ENCODE assay signal across 35 cellular contexts in the genomic region with DNA sequence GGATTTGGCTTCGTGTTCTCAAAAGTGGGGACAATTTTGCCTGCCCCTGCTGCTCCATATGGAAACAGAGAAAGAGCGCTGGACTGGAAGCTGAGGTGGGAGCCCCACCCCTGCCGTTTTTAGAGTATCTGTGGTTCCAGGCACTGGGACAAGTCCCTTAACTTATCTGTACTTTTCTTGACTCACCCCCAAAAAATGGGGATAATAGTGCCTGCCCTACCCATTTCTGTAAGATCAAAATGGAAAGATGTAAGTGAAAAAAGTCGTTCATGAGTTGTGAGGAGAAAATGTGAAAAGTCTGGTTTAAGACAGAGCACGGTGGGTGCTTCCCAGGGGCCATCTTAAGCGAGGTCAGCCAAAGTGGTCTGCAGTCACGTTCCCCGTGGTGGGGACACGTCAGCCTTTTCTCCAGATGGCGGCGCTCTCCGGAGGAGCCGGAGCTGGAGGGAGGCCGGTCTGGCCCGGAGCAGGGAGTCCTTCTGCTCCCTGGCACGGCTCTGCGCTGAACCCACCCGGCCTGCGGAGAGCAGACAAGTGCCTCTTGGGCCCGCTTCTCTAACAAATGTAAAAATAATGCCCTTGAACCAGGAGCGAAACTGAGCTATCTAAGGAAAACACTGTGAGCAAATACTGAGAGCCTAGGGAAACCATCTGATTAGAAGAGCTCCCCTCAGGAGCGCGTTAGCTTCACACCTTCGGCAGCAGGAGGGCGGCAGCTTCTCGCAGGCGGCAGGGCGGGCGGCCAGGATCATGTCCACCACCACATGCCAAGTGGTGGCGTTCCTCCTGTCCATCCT. TPM values are rescaled to one million over a fixed set of nuclear protein-coding genes. Genes with fewer than 3 reads are reported as not detected.
DNase-seq lines count a peak whose midpoint lies in the region; ATAC-seq, FAIRE-seq and TF ChIP-seq lines count a peak whose summit lies in the region.
"Had no signal": no experiment of that assay in that cellular context is flagged by ENCODE, and none has a peak within 500 bp of the region (broad histone marks: within the 10 kb centered on the region; RNA-seq: fewer than 3 reads in every experiment).

TSS of gene CLDN18 (plus strand) at position 690 of the 797 bp plus-strand sequence. CDS start at position 751, 61 bp downstream.

- H3K9me3 ChIP-seq in right atrium auricular region (no peaks in the 10 kb centered on the region), neuronal stem cell (replicated peaks in 1 of 2; ENCODE audit: control insufficient read depth in 2 of 2, insufficient read depth in 1 of 2, low read depth in 1 of 2, low read length in 2 of 2) (no peaks in the 10 kb centered on the region)
- H3K9me3 ChIP-seq: A549, gastrocnemius medialis, pancreas, SJCRH30, spleen, uterus had no signal

- DNase-seq in right atrium auricular region (ENCODE audit: low spot score) (no peak), Right ventricle myocardium inferior (ENCODE audit: missing footprints) (no peak), fibroblast of the aortic adventitia (ENCODE audit: low read depth) (peak; percentile 60), neuronal stem cell (ENCODE audit: low spot score) (no peak), GM19239 (ENCODE audit: insufficient read length, low spot score) (no peak), KBM-7 (no peak)
- no peak for DNase-seq in activated CD4-positive, alpha-beta memory T cell treated with anti-CD3 and anti-CD28 coated beads, Interleukin-2, amount 10 ng/mL, durations not matched to agents 7 days and 5 days
- no peak for DNase-seq in stimulated activated CD4-positive, alpha-beta T cell treated with anti-CD3 and anti-CD28 coated beads, Interleukin-2, amount 100 ng/mL, for 48 hours
- DNase-seq: activated CD4-positive, alpha-beta T cell treated with anti-CD3 and anti-CD28 coated beads, Interleukin-2, amount 50 U/mL, for 48 hours; activated CD4-positive, CD25-positive, alpha-beta regulatory T cell; activated CD8-positive, alpha-beta memory T cell treated with anti-CD3 and anti-CD28 coated beads, Interleukin-2, amount 50 U/mL, for 4 hours; activated naive CD4-positive, alpha-beta T cell treated with anti-CD3 and anti-CD28 coated beads, Interleukin-2, amount 10 ng/mL, durations not matched to agents 7 days and 5 days; amygdala; caudate nucleus; CD4-positive, alpha-beta memory T cell; cortex of kidney; effector memory CD8-positive, alpha-beta T cell; gastrocnemius medialis; hippocampal formation; NCI-H2171; NCI-H524; nephron progenitor cell; SJCRH30; spleen; substantia nigra; uterus had no signal

- H3K4me1 ChIP-seq in right atrium auricular region (peaks cover 0 to 7% of the 10 kb centered on the region in 2 donors), neuronal stem cell (ENCODE audit: control insufficient read depth in 2 of 2, insufficient read depth in 1 of 2, low read depth in 1 of 2, low read length in 2 of 2) (peaks cover 0 to 3% of the 10 kb centered on the region in 2 donors)
- H3K4me1 ChIP-seq: A549, gastrocnemius medialis, pancreas, SJCRH30, spleen, uterus had no signal

- H2BK120ac ChIP-seq in neuronal stem cell (ENCODE audit: low read depth, low read length) = no peak within 1 kb of the TSS

- intact Hi-C loops in Right ventricle myocardium inferior (cut with DNase I) = no loop called here

- no peak within 1 kb of the TSS for H2BK5ac ChIP-seq in neuronal stem cell (ENCODE audit: low read length)

- no peaks in the 10 kb centered on the region for H3K9me3 Mint-ChIP-seq in activated CD4-positive, alpha-beta memory T cell treated with anti-CD3 and anti-CD28 coated beads, Interleukin-2, amount 10 ng/mL, durations not matched to agents 7 days and 5 days
- H3K9me3 Mint-ChIP-seq: activated naive CD4-positive, alpha-beta T cell treated with anti-CD3 and anti-CD28 coated beads, Interleukin-2, amount 10 ng/mL, durations not matched to agents 7 days and 5 days; CD4-positive, alpha-beta memory T cell; effector memory CD8-positive, alpha-beta T cell; nephron progenitor cell had no signal

- H3K4me3 ChIP-seq in right atrium auricular region (peak within 1 kb of the TSS in 1 of 2 donors; percentile 5), fibroblast of the aortic adventitia (ENCODE audit: low read depth, low read length) (no peak within 1 kb of the TSS), neuronal stem cell (ENCODE audit: low read length in 2 of 2) (no peak within 1 kb of the TSS)
- H3K4me3 ChIP-seq: A549, gastrocnemius medialis, pancreas, SJCRH30, spleen, uterus had no signal

- H3K27ac Mint-ChIP-seq in activated CD4-positive, alpha-beta memory T cell treated with anti-CD3 and anti-CD28 coated beads, Interleukin-2, amount 10 ng/mL, durations not matched to agents 7 days and 5 days = no peak within 1 kb of the TSS
- H3K27ac Mint-ChIP-seq: activated naive CD4-positive, alpha-beta T cell treated with anti-CD3 and anti-CD28 coated beads, Interleukin-2, amount 10 ng/mL, durations not matched to agents 7 days and 5 days; CD4-positive, alpha-beta memory T cell; effector memory CD8-positive, alpha-beta T cell; nephron progenitor cell had no signal

- H3K18ac ChIP-seq in neuronal stem cell (ENCODE audit: low read length) = peak within 1 kb of the TSS; percentile 39

- no peak within 1 kb of the TSS for H2AK5ac ChIP-seq in neuronal stem cell (ENCODE audit: low read depth, low read length)

- H3K14ac ChIP-seq in neuronal stem cell (ENCODE audit: low read length) = no peak within 1 kb of the TSS

- H3K9ac ChIP-seq in neuronal stem cell (ENCODE audit: low read depth, low read length, poor library complexity) = no peak within 1 kb of the TSS

- WGBS in neuronal stem cell (ENCODE audit: extremely low coverage in 2 of 2, insufficient read length in 2 of 2, insufficient replicate concordance in 1 of 2), 2 donors = 100% methylated on average over 1 of the region's 30 CpGs; no CpG with 5 or more reads in 1 of the 2 donors

- in situ Hi-C loops in KBM-7 (cut with MboI; ENCODE audit: low pct_unique_long_range_greater_than_20kb, low sequenced_read_pairs) = no loop called here

- peak within 1 kb of the TSS; percentile 59 for H3K23ac ChIP-seq in neuronal stem cell (ENCODE audit: low read depth, low read length, poor library complexity)

- ATAC-seq in Right ventricle myocardium inferior = no peak
- ATAC-seq: A549; effector memory CD8-positive, alpha-beta T cell; esophagus mucosa; gastrocnemius medialis; HepG2; pancreas had no signal

- CTCF ChIA-PET in activated CD4-positive, alpha-beta memory T cell treated with anti-CD3 and anti-CD28 coated beads, Interleukin-2, amount 10 ng/mL, durations not matched to agents 7 days and 5 days (lab: Charles Lee) = no interaction called here

- no peak within 1 kb of the TSS for H4K8ac ChIP-seq in neuronal stem cell (ENCODE audit: low read depth, low read length)

- H2AFZ ChIP-seq in neuronal stem cell (ENCODE audit: low read length) = no peak within 1 kb of the TSS

- H3K27me3 ChIP-seq in right atrium auricular region (no peaks in the 10 kb centered on the region), neuronal stem cell (ENCODE audit: control insufficient read depth in 3 of 3, insufficient read depth in 3 of 3, low read depth in 1 of 3, low read length in 3 of 3) (no peaks in the 10 kb centered on the region)
- H3K27me3 ChIP-seq: gastrocnemius medialis, pancreas, SJCRH30, spleen, uterus had no signal

- H3K36me3 ChIP-seq in right atrium auricular region (no peaks in the 10 kb centered on the region), neuronal stem cell (replicated peaks in 1 of 2; ENCODE audit: control insufficient read depth in 2 of 2, insufficient read depth in 2 of 2, low read length in 2 of 2) (no peaks in the 10 kb centered on the region)
- H3K36me3 ChIP-seq: gastrocnemius medialis, pancreas, SJCRH30, uterus had no signal

- FAIRE-seq in GM19239 (lab: Jason Lieb, UNC) = no peak
- FAIRE-seq: A549, GM12892, HepG2, pancreas, RCC 7860 had no signal

- no peak for TF ChIP-seq CTCF in right atrium auricular region (IDR thresholded peaks at IDR 0.05)
- no peak for TF ChIP-seq CTCF in fibroblast of the aortic adventitia (IDR thresholded peaks at IDR 0.05; ENCODE audit: insufficient read depth, low read length)

- no peaks in the 10 kb centered on the region for H3K4me1 Mint-ChIP-seq in activated CD4-positive, alpha-beta memory T cell treated with anti-CD3 and anti-CD28 coated beads, Interleukin-2, amount 10 ng/mL, durations not matched to agents 7 days and 5 days
- H3K4me1 Mint-ChIP-seq: activated naive CD4-positive, alpha-beta T cell treated with anti-CD3 and anti-CD28 coated beads, Interleukin-2, amount 10 ng/mL, durations not matched to agents 7 days and 5 days; CD4-positive, alpha-beta memory T cell; nephron progenitor cell had no signal

- POLR2A ChIA-PET in activated CD4-positive, alpha-beta memory T cell treated with anti-CD3 and anti-CD28 coated beads, Interleukin-2, amount 10 ng/mL, durations not matched to agents 7 days and 5 days (lab: Charles Lee) = no interaction called here

- H3K27me3 Mint-ChIP-seq in activated CD4-positive, alpha-beta memory T cell treated with anti-CD3 and anti-CD28 coated beads, Interleukin-2, amount 10 ng/mL, durations not matched to agents 7 days and 5 days = peaks cover 3% of the 10 kb centered on the region
- H3K27me3 Mint-ChIP-seq: effector memory CD8-positive, alpha-beta T cell had no signal

- no peak within 1 kb of the TSS for H4K91ac ChIP-seq in neuronal stem cell (ENCODE audit: low read depth, low read length, poor library complexity)

- H2BK12ac ChIP-seq in neuronal stem cell (ENCODE audit: low read length) = no peak within 1 kb of the TSS

- H3K27ac ChIP-seq in right atrium auricular region = peak within 1 kb of the TSS; percentile 23 to 64
- H3K27ac ChIP-seq in neuronal stem cell (replicated peaks; ENCODE audit: low read length) = no peak within 1 kb of the TSS
- H3K27ac ChIP-seq: A549, gastrocnemius medialis, pancreas, SJCRH30, spleen, uterus had no signal

- peak within 1 kb of the TSS; percentile 6 for H2BK15ac ChIP-seq in neuronal stem cell (ENCODE audit: low read length)

- H3K4ac ChIP-seq in neuronal stem cell (ENCODE audit: low read length) = no peak within 1 kb of the TSS

- no peaks in the 10 kb centered on the region for H3K79me1 ChIP-seq in neuronal stem cell (ENCODE audit: low read depth, low read length)

- no peak within 1 kb of the TSS for H3K4me2 ChIP-seq in neuronal stem cell (ENCODE audit: insufficient read depth, low read length, poor library complexity, severe bottlenecking)
- H3K4me2 ChIP-seq: A549 had no signal

- no peaks in the 10 kb centered on the region for H3K36me3 Mint-ChIP-seq in activated CD4-positive, alpha-beta memory T cell treated with anti-CD3 and anti-CD28 coated beads, Interleukin-2, amount 10 ng/mL, durations not matched to agents 7 days and 5 days (ENCODE audit: low read depth)
- H3K36me3 Mint-ChIP-seq: activated naive CD4-positive, alpha-beta T cell treated with anti-CD3 and anti-CD28 coated beads, Interleukin-2, amount 10 ng/mL, durations not matched to agents 7 days and 5 days; CD4-positive, alpha-beta memory T cell had no signal

- H3K4me3 Mint-ChIP-seq in activated CD4-positive, alpha-beta memory T cell treated with anti-CD3 and anti-CD28 coated beads, Interleukin-2, amount 10 ng/mL, durations not matched to agents 7 days and 5 days = no peak within 1 kb of the TSS
- H3K4me3 Mint-ChIP-seq: activated naive CD4-positive, alpha-beta T cell treated with anti-CD3 and anti-CD28 coated beads, Interleukin-2, amount 10 ng/mL, durations not matched to agents 7 days and 5 days; CD4-positive, alpha-beta memory T cell; effector memory CD8-positive, alpha-beta T cell; nephron progenitor cell had no signal

RNA-seq across cellular contexts. Expression of gene CLDN18, which starts in this region (rescaled TPM):
- 10 to 100 TPM in 1 of 2 donors, under 1 TPM in 1; 0.12 to 21.0 TPM for total RNA-seq in right atrium auricular region
- not detected for total RNA-seq in Right ventricle myocardium inferior
- not detected in 2 replicates for total RNA-seq in fibroblast of the aortic adventitia (ENCODE audit: low replicate concordance)
- not detected for polyA plus RNA-seq in neuronal stem cell (2013, experiment 1 of 2)
- polyA plus RNA-seq in neuronal stem cell (2013, experiment 2 of 2) = not detected
- total RNA-seq in activated CD4-positive, alpha-beta memory T cell treated with anti-CD3 and anti-CD28 coated beads, Interleukin-2, amount 10 ng/mL, durations not matched to agents 7 days and 5 days = not detected
- total RNA-seq: CD4-positive, alpha-beta memory T cell; Daoy; esophagus mucosa; gastrocnemius medialis; H4; HepG2; liver; SJCRH30; spleen; uterus had no signal
- polyA plus RNA-seq: A549; CD4-positive, alpha-beta memory T cell; HepG2; spleen had no signal

Comparison
In these comparisons a context has a peak if more than half of its experiments do, and no peak if none do; other contexts are left out.
1. Peak in DNase-seq in fibroblast of the aortic adventitia; RNA of the gene not detected or under 1 TPM.